ENCODE assay signal across 16 cellular contexts in the genomic region with DNA sequence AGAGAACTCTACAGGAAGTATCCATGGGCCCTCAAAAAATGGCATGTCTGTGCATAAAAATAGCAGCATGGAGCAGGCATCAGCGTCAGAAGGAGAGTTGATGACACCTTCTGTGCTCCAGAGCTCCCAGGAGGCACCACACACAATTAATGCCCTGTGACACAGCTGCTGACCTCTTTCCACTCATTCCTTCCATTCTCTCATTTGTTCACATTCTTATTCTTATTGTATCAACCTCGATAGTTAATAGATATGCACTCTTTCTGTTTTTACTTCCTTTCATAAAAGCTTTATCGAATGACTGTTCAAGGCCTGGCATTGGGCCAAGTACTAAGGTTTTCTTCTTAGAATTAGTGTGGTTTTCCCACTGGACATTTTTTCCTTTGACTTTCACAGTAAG.
A peak's percentile ranks its signal among the peaks of the same experiment; 100 is the strongest.
DNase-seq lines count a peak whose midpoint lies in the region; ATAC-seq and TF ChIP-seq lines count a peak whose summit lies in the region.
"Had no signal": no experiment of that assay in that cellular context is flagged by ENCODE, and none has a peak within 500 bp of the region (broad histone marks: within the 10 kb centered on the region; RNA-seq: fewer than 3 reads in every experiment).

No MANE protein-coding gene starts in this region.

- no peak overlapping the region for H3K4me3 ChIP-seq in mammary epithelial cell (replicated peaks in 1 of 3; ENCODE audit: insufficient read depth in 1 of 3, low read depth in 2 of 3, low read length in 3 of 3)
- H3K4me3 ChIP-seq in breast epithelium = no peak overlapping the region
- no peak overlapping the region for H3K4me3 ChIP-seq in RWPE2 (ENCODE audit: severe bottlenecking)
- H3K4me3 ChIP-seq in fibroblast of the aortic adventitia (ENCODE audit: low read depth, low read length) = no peak overlapping the region
- H3K4me3 ChIP-seq in skeletal muscle satellite cell (ENCODE audit: low read length) = no peak overlapping the region
- H3K4me3 ChIP-seq: upper lobe of left lung had no signal

- WGBS in mammary epithelial cell (ENCODE audit: low coverage, missing lambda C conversion rate) = 21% methylated on average over 3 of the region's 3 CpGs

- H3K27me3 ChIP-seq in mammary epithelial cell (ENCODE audit: insufficient read depth, low read length) (no peaks in the 10 kb centered on the region), breast epithelium (no peaks in the 10 kb centered on the region), RWPE2 (ENCODE audit: insufficient read depth, poor library complexity, severe bottlenecking) (no peaks in the 10 kb centered on the region), skeletal muscle satellite cell (ENCODE audit: control insufficient read depth, insufficient read depth, low read length) (no peaks in the 10 kb centered on the region)
- H3K27me3 ChIP-seq: upper lobe of left lung had no signal

- H4K20me1 ChIP-seq in mammary epithelial cell (ENCODE audit: insufficient read depth, low read length) = no peaks in the 10 kb centered on the region

- BruUV-seq in mammary epithelial cell (replicated peaks; lab: Mats Ljungman, UMichigan) = no TSS peak

- TF ChIP-seq CTCF in mammary epithelial cell (conservative IDR thresholded peaks at IDR 0.05 in 1 of 2, IDR thresholded peaks at IDR 0.05 in 1 of 2; ENCODE audit: extremely low read depth in 1 of 2, insufficient read depth in 1 of 2, low read depth in 1 of 2, low read length in 2 of 2) (no peak), breast epithelium (IDR thresholded peaks at IDR 0.05) (no peak), RWPE2 (IDR thresholded peaks at IDR 0.05; ENCODE audit: poor library complexity, severe bottlenecking) (no peak), fibroblast of the aortic adventitia (IDR thresholded peaks at IDR 0.05; ENCODE audit: insufficient read depth, low read length) (no peak)

- H2AFZ ChIP-seq in mammary epithelial cell (ENCODE audit: low read depth, low read length) = peak overlapping the region; percentile 62

- TF ChIP-seq POLR2A in breast epithelium (IDR thresholded peaks at IDR 0.05) = no peak

- intact Hi-C loops in mammary epithelial cell (cut with micrococcal nuclease) (no loop called here), breast epithelium (cut with DNase I; ENCODE audit: low total_unique reads) (loop anchor here (2.0 kb wide), 1 partner anchor 53 kb away; no protein-coding TSS in a partner anchor)

- ATAC-seq in RWPE2 (ENCODE audit: low read depth) (no peak), left lobe of liver (no peak)
- ATAC-seq: naive thymus-derived CD4-positive, alpha-beta T cell had no signal

- in situ Hi-C loops in mammary epithelial cell (cut with MboI; ENCODE audit: low sequenced_read_pairs in 2 of 2) = no loop called here

- H3K36me3 ChIP-seq in mammary epithelial cell (ENCODE audit: insufficient read depth, low read length) = no peaks in the 10 kb centered on the region
- H3K36me3 ChIP-seq in breast epithelium = no peaks in the 10 kb centered on the region
- H3K36me3 ChIP-seq in RWPE2 (ENCODE audit: low read depth) = no peaks in the 10 kb centered on the region
- no peaks in the 10 kb centered on the region for H3K36me3 ChIP-seq in skeletal muscle satellite cell (ENCODE audit: insufficient read depth, low read length)
- H3K36me3 ChIP-seq: upper lobe of left lung had no signal

- H3K79me2 ChIP-seq in mammary epithelial cell (ENCODE audit: insufficient read depth, low read length) = no peaks in the 10 kb centered on the region

- H3K4me2 ChIP-seq in mammary epithelial cell (ENCODE audit: insufficient read depth, low read depth, low read length) = peak overlapping the region; percentile 27
- peak overlapping the region; percentile 37 for H3K4me2 ChIP-seq in skeletal muscle satellite cell (ENCODE audit: low read length)

- peaks cover 46% of the 10 kb centered on the region for H3K4me1 ChIP-seq in mammary epithelial cell (ENCODE audit: insufficient read depth, low read length)
- no peaks in the 10 kb centered on the region for H3K4me1 ChIP-seq in breast epithelium
- peaks cover 27% of the 10 kb centered on the region for H3K4me1 ChIP-seq in RWPE2 (ENCODE audit: insufficient read depth, poor library complexity, severe bottlenecking)
- peaks cover 32% of the 10 kb centered on the region for H3K4me1 ChIP-seq in skeletal muscle satellite cell (ENCODE audit: control insufficient read depth, insufficient read depth, low read length)

- peak overlapping the region; percentile 27 for H3K9ac ChIP-seq in mammary epithelial cell (ENCODE audit: insufficient read depth, low read length)
- peak overlapping the region; percentile 60 for H3K9ac ChIP-seq in skeletal muscle satellite cell (ENCODE audit: low read depth, low read length)

- no peaks in the 10 kb centered on the region for H3K9me3 ChIP-seq in mammary epithelial cell (replicated peaks; ENCODE audit: insufficient read depth, low read length)
- peaks cover 0 to 3% of the 10 kb centered on the region in 2 donors for H3K9me3 ChIP-seq in breast epithelium
- no peaks in the 10 kb centered on the region for H3K9me3 ChIP-seq in RWPE2 (ENCODE audit: severe bottlenecking)
- H3K9me3 ChIP-seq in skeletal muscle satellite cell (replicated peaks; ENCODE audit: low read length) = no peaks in the 10 kb centered on the region
- H3K9me3 ChIP-seq: upper lobe of left lung had no signal

- dilution Hi-C loops in mammary epithelial cell (cut with HindIII; ENCODE audit: low sequenced_read_pairs) = loop anchor here (5.0 kb wide), 1 partner anchor 59 kb away; no protein-coding TSS in a partner anchor

- CTCF ChIA-PET in mammary epithelial cell (lab: Charles Lee; ENCODE audit: low non-redundant PET) = no interaction called here

- H3K27ac ChIP-seq in mammary epithelial cell (ENCODE audit: insufficient read depth, low read depth, low read length) (peak overlapping the region; percentile 91), breast epithelium (no peak overlapping the region), RWPE2 (ENCODE audit: poor library complexity, severe bottlenecking) (peak overlapping the region; percentile 90)
- H3K27ac ChIP-seq: upper lobe of left lung had no signal

- DNase-seq in mammary epithelial cell (peak; percentile 49), breast epithelium (ENCODE audit: low spot score in 2 of 2) (no peak), RWPE2 (ENCODE audit: low spot score) (no peak), fibroblast of the aortic adventitia (ENCODE audit: low read depth) (peak; percentile 42), HK-2 (ENCODE audit: unreplicated experiment) (no peak), left lobe of liver (ENCODE audit: low spot score) (no peak)
- DNase-seq in NK-92 treated with Interleukin-12 subunit alpha and Interleukin-12 subunit beta, amount 100 ng/mL, for 24 hours (lab: John Stamatoyannopoulos, UW) = no peak
- DNase-seq: activated CD4-positive, CD25-positive, alpha-beta regulatory T cell treated with anti-CD3 and anti-CD28 coated beads, Interleukin-2, amount 50 U/mL, for 72 hours; CD4-positive, CD25-positive, alpha-beta regulatory T cell; naive thymus-derived CD4-positive, alpha-beta T cell; NCI-H187; NCI-H526; stimulated activated naive CD4-positive, alpha-beta T cell treated with Interleukin-2 at 50 U/mL for 16 hours; T-helper 9 cell; upper lobe of left lung had no signal

Comparison
In these comparisons a context has a peak if more than half of its experiments do, and no peak if none do; other contexts are left out.
1. DNase-seq: peak in mammary epithelial cell (single experiment) and fibroblast of the aortic adventitia (single experiment); none in breast epithelium (0 of 2), RWPE2 (single experiment), HK-2 (single experiment), left lobe of liver (single experiment) and NK-92 treated with Interleukin-12 subunit alpha and Interleukin-12 subunit beta, amount 100 ng/mL, for 24 hours (single experiment).
2. H3K27ac ChIP-seq: peak in mammary epithelial cell (single experiment) and RWPE2 (single experiment); none in breast epithelium (0 of 2).